ENCODE assay signal across 1 cellular context in the genomic region with DNA sequence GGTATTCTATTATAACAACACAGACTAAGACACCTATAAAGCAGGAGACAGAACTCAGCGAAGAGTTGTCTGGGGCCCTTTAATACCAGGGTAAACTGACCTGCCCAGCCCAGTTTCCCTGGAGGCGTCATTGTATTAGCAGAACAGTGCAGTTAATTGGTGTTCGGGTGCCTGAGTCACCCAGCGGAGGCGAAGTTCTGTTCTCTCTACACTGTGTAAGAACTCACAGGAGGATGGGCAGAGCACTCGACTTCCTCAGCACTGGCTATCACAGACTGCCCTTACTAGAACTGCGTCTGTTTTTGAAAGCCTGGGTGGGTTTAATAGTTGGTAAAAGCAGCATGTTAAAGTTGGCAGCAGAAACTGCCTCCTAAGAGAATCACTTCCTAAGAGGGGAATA.
TF ChIP-seq lines count a peak whose summit lies in the region.

No MANE protein-coding gene starts in this region.

TF ChIP-seq in HepG2, 621 proteins besides CTCF, POLR2A, EP300 and RAD21:
- TF ChIP-seq KLF12 (CRISPR knock-in tag; IDR thresholded peaks at IDR 0.05; ENCODE audit: borderline replicate concordance), result no peak
- TF ChIP-seq ATRX (CRISPR knock-in tag; IDR thresholded peaks at IDR 0.05; ENCODE audit: borderline replicate concordance), result no peak
- no peak for TF ChIP-seq ZNF691 (CRISPR knock-in tag; IDR thresholded peaks at IDR 0.05; ENCODE audit: borderline replicate concordance, low read depth)
- no peak for TF ChIP-seq ZNF18 (CRISPR knock-in tag; IDR thresholded peaks at IDR 0.05; ENCODE audit: insufficient replicate concordance)
- TF ChIP-seq ZFP90 (CRISPR knock-in tag; IDR thresholded peaks at IDR 0.05; ENCODE audit: borderline replicate concordance), result no peak
- TF ChIP-seq DMAP1 (CRISPR knock-in tag; IDR thresholded peaks at IDR 0.05), result no peak
- TF ChIP-seq ZNF160 (CRISPR knock-in tag; IDR thresholded peaks at IDR 0.05), result no peak
- no peak for TF ChIP-seq REL (CRISPR knock-in tag; conservative IDR thresholded peaks at IDR 0.05)
- no peak for TF ChIP-seq ZNF280B (CRISPR knock-in tag; IDR thresholded peaks at IDR 0.05; ENCODE audit: borderline replicate concordance)
- TF ChIP-seq ZNF788 (CRISPR knock-in tag; IDR thresholded peaks at IDR 0.05; ENCODE audit: borderline replicate concordance), result no peak
